ENCODE assay signal across 21 cellular contexts in genomic region chr4:47218631-47219030, GRCh38.
A peak's percentile ranks its signal among the peaks of the same experiment; 100 is the strongest.
DNase-seq lines count a peak whose midpoint lies in the region; ATAC-seq, FAIRE-seq and TF ChIP-seq lines count a peak whose summit lies in the region.
"Had no signal": no experiment of that assay in that cellular context is flagged by ENCODE, and none has a peak within 500 bp of the region (broad histone marks: within the 10 kb centered on the region; RNA-seq: fewer than 3 reads in every experiment).

No MANE protein-coding gene starts in this region.

- H3K9me3 Mint-ChIP-seq in astrocyte (ENCODE audit: unreplicated experiment): no peaks in the 10 kb centered on the region
- H3K9me3 Mint-ChIP-seq in naive thymus-derived CD8-positive, alpha-beta T cell: peaks cover 0 to 2% (median 0%) of the 10 kb centered on the region in 9 donors
- H3K9me3 Mint-ChIP-seq: CD4-positive, alpha-beta T cell; CD8-positive, alpha-beta T cell had no signal

- no peak for ATAC-seq in naive thymus-derived CD8-positive, alpha-beta T cell
- no peak for ATAC-seq in body of pancreas
- ATAC-seq: A549; CD8-positive, alpha-beta T cell had no signal

- POLR2A ChIA-PET in naive thymus-derived CD8-positive, alpha-beta T cell (lab: Charles Lee): no interaction called here

- FAIRE-seq in astrocyte (lab: Jason Lieb, UNC): no peak
- FAIRE-seq: A549, D721Med, G401.6, GM12891, GM19239 had no signal

- intact Hi-C loops in body of pancreas (cut with DNase I): no loop called here

- H3K36me3 Mint-ChIP-seq in astrocyte (ENCODE audit: low read depth, unreplicated experiment): no peaks in the 10 kb centered on the region
- H3K36me3 Mint-ChIP-seq in naive thymus-derived CD8-positive, alpha-beta T cell: no peaks in the 10 kb centered on the region
- H3K36me3 Mint-ChIP-seq: CD8-positive, alpha-beta T cell had no signal

- H3K27ac Mint-ChIP-seq in astrocyte (ENCODE audit: unreplicated experiment): no peak overlapping the region
- no peak overlapping the region for H3K27ac Mint-ChIP-seq in naive thymus-derived CD8-positive, alpha-beta T cell
- H3K27ac Mint-ChIP-seq: B cell; CD4-positive, alpha-beta T cell; CD8-positive, alpha-beta T cell had no signal

- no peaks in the 10 kb centered on the region for H4K20me1 ChIP-seq in astrocyte (ENCODE audit: insufficient read depth, low read length)
- H4K20me1 ChIP-seq: BLaER1 treated with 17β-estradiol and CSF1 and Interleukin-3, amounts not matched to agents 10 nM and 100 nM had no signal

- H3K27ac ChIP-seq in astrocyte (ENCODE audit: low read depth, low read length) (no peak overlapping the region), body of pancreas (no peak overlapping the region)
- H3K27ac ChIP-seq: 22Rv1; A549; BLaER1 treated with 17β-estradiol and CSF1 and Interleukin-3, amounts not matched to agents 10 nM and 100 nM; C4-2B had no signal

- H3K4me2 ChIP-seq in astrocyte (ENCODE audit: low read length): no peak overlapping the region
- H3K4me2 ChIP-seq: A549; BLaER1 treated with 17β-estradiol and CSF1 and Interleukin-3, amounts not matched to agents 10 nM and 100 nM had no signal

- H3K4me3 Mint-ChIP-seq in astrocyte (ENCODE audit: unreplicated experiment): no peak overlapping the region
- no peak overlapping the region for H3K4me3 Mint-ChIP-seq in naive thymus-derived CD8-positive, alpha-beta T cell
- H3K4me3 Mint-ChIP-seq: B cell; CD4-positive, alpha-beta T cell; CD8-positive, alpha-beta T cell had no signal

- DNase-seq in astrocyte (ENCODE audit: low read depth): peak; percentile 63
- peak; percentile 33 for DNase-seq in astrocyte of the hippocampus (ENCODE audit: low read depth, low spot score)
- peak; percentile 78 for DNase-seq in fibroblast of the aortic adventitia (ENCODE audit: low read depth)
- no peak for DNase-seq in naive thymus-derived CD8-positive, alpha-beta T cell
- no peak for DNase-seq in body of pancreas
- DNase-seq: AML-193; Caco-2; Calu3; CD4-positive, alpha-beta T cell; CD8-positive, alpha-beta T cell; DMS79 treated with DMSO at 0.1 percent for 48 hours; GF-D8 had no signal

- WGBS in body of pancreas, 2 donors: 57 to 69% methylated on average over 1 of the region's 1 CpG

- H3K79me2 ChIP-seq in astrocyte (ENCODE audit: insufficient read depth, low read length): no peaks in the 10 kb centered on the region

- H2AFZ ChIP-seq in astrocyte (ENCODE audit: low read depth, low read length): no peak overlapping the region

- no peak overlapping the region for H3K9ac ChIP-seq in astrocyte (ENCODE audit: low read length)
- H3K9ac ChIP-seq: BLaER1 treated with 17β-estradiol and CSF1 and Interleukin-3, amounts not matched to agents 10 nM and 100 nM had no signal

- H3K4me3 ChIP-seq in astrocyte (ENCODE audit: insufficient read depth, low read depth, low read length) (no peak overlapping the region), fibroblast of the aortic adventitia (ENCODE audit: low read depth, low read length) (no peak overlapping the region), body of pancreas (no peak overlapping the region)
- H3K4me3 ChIP-seq: A549; BLaER1 treated with 17β-estradiol and CSF1 and Interleukin-3, amounts not matched to agents 10 nM and 100 nM had no signal

- H3K27me3 Mint-ChIP-seq in astrocyte (ENCODE audit: low read depth, unreplicated experiment): no peaks in the 10 kb centered on the region
- H3K27me3 Mint-ChIP-seq in naive thymus-derived CD8-positive, alpha-beta T cell: peaks cover 2 to 26% (median 12%) of the 10 kb centered on the region in 5 donors
- H3K27me3 Mint-ChIP-seq: B cell had no signal

- TF ChIP-seq POLR2A in body of pancreas (IDR thresholded peaks at IDR 0.05): no peak

- no peak for TF ChIP-seq CTCF in astrocyte (IDR thresholded peaks at IDR 0.05; ENCODE audit: insufficient read depth, low read depth, low read length)
- no peak for TF ChIP-seq CTCF in fibroblast of the aortic adventitia (IDR thresholded peaks at IDR 0.05; ENCODE audit: insufficient read depth, low read length)
- TF ChIP-seq CTCF in body of pancreas (IDR thresholded peaks at IDR 0.05): no peak

- H3K4me1 ChIP-seq in astrocyte (ENCODE audit: insufficient read depth, low read length): peaks cover 33% of the 10 kb centered on the region
- no peaks in the 10 kb centered on the region for H3K4me1 ChIP-seq in body of pancreas
- H3K4me1 ChIP-seq: A549; BLaER1 treated with 17β-estradiol and CSF1 and Interleukin-3, amounts not matched to agents 10 nM and 100 nM had no signal

- H3K9me3 ChIP-seq in astrocyte (ENCODE audit: insufficient read depth, low read depth, low read length): no peaks in the 10 kb centered on the region
- H3K9me3 ChIP-seq in body of pancreas: no peaks in the 10 kb centered on the region
- H3K9me3 ChIP-seq: A549; BLaER1 treated with 17β-estradiol and CSF1 and Interleukin-3, amounts not matched to agents 10 nM and 100 nM; Caco-2 had no signal

- H3K36me3 ChIP-seq in astrocyte (ENCODE audit: insufficient read depth, low read length): no peaks in the 10 kb centered on the region
- H3K36me3 ChIP-seq in body of pancreas (replicated peaks in 1 of 2; ENCODE audit: insufficient read depth in 1 of 2, low read depth in 2 of 2): no peaks in the 10 kb centered on the region
- H3K36me3 ChIP-seq: BLaER1 treated with 17β-estradiol and CSF1 and Interleukin-3, amounts not matched to agents 10 nM and 100 nM had no signal

- peaks cover 18% of the 10 kb centered on the region for H3K4me1 Mint-ChIP-seq in astrocyte (ENCODE audit: low read depth, unreplicated experiment)
- no peaks in the 10 kb centered on the region for H3K4me1 Mint-ChIP-seq in naive thymus-derived CD8-positive, alpha-beta T cell
- H3K4me1 Mint-ChIP-seq: B cell had no signal

- H3K27me3 ChIP-seq in astrocyte (ENCODE audit: insufficient read depth, low read length) (no peaks in the 10 kb centered on the region), body of pancreas (no peaks in the 10 kb centered on the region)
- H3K27me3 ChIP-seq: BLaER1 treated with 17β-estradiol and CSF1 and Interleukin-3, amounts not matched to agents 10 nM and 100 nM had no signal

Comparison
In these comparisons a context has a peak if more than half of its experiments do, and no peak if none do; other contexts are left out.
1. DNase-seq: peak in astrocyte (single experiment), astrocyte of the hippocampus (single experiment) and fibroblast of the aortic adventitia (single experiment); none in naive thymus-derived CD8-positive, alpha-beta T cell (0 of 10) and body of pancreas (0 of 4).